Comparison of ENCODE assay signal across 10 cellular contexts in genomic region chr16:19882641-19883040, GRCh38. TPM values are rescaled to one million over a fixed set of nuclear protein-coding genes. Genes with fewer than 3 reads are reported as not detected.
DNase-seq lines count a peak whose midpoint lies in the region; ATAC-seq and TF ChIP-seq lines count a peak whose summit lies in the region.
"Had no signal": no experiment of that assay in that cellular context is flagged by ENCODE, and none has a peak within 500 bp of the region (broad histone marks: within the 10 kb centered on the region; RNA-seq: fewer than 3 reads in every experiment).

No MANE protein-coding gene starts in this region.

- H3K27ac Mint-ChIP-seq in H9: peak overlapping the region; percentile 92 to 98 (median 98)
- H3K27ac Mint-ChIP-seq: activated CD4-positive, alpha-beta memory T cell treated with anti-CD3 and anti-CD28 coated beads for 36 hours had no signal

- H3K27me3 ChIP-seq in H9 (ENCODE audit: insufficient read depth, low read length): no peaks in the 10 kb centered on the region; the same call in 1 of the 2 replicates
- H3K27me3 ChIP-seq in adipocyte (replicated peaks; ENCODE audit: control insufficient read depth, insufficient read depth, low read length): peaks cover 5% of the 10 kb centered on the region
- H3K27me3 ChIP-seq in kidney epithelial cell (ENCODE audit: control insufficient read depth, insufficient read depth, low read length): peaks cover 4% of the 10 kb centered on the region
- H3K27me3 ChIP-seq in skeletal muscle satellite cell (ENCODE audit: control insufficient read depth, insufficient read depth, low read length): peaks cover 14% of the 10 kb centered on the region
- H3K27me3 ChIP-seq in tibial artery: peaks cover 0 to 37% of the 10 kb centered on the region in 2 donors
- H3K27me3 ChIP-seq: ascending aorta had no signal

- peaks cover 13% of the 10 kb centered on the region for H3K27me3 Mint-ChIP-seq in H9 (ENCODE audit: low read depth)

- H2BK5ac ChIP-seq in H9 (ENCODE audit: insufficient read length, low read length): no peak overlapping the region

- no peaks in the 10 kb centered on the region; the same call in 1 of the 2 replicates for H3K4me1 ChIP-seq in H9 (ENCODE audit: insufficient read depth, low read length)
- peaks cover 13% of the 10 kb centered on the region for H3K4me1 ChIP-seq in adipocyte (ENCODE audit: control insufficient read depth, insufficient read depth, low read length)
- peaks cover 8% of the 10 kb centered on the region for H3K4me1 ChIP-seq in skeletal muscle satellite cell (ENCODE audit: control insufficient read depth, insufficient read depth, low read length)
- peaks cover 0 to 36% (median 31%) of the 10 kb centered on the region in 4 donors for H3K4me1 ChIP-seq in tibial artery

- no peak overlapping the region for H4K8ac ChIP-seq in H9 (replicated peaks; ENCODE audit: insufficient read length, low read depth, low read length)

- H2AK5ac ChIP-seq in H9 (ENCODE audit: insufficient read length, low read length): no peak overlapping the region

- H3K79me1 ChIP-seq in H9 (ENCODE audit: insufficient read depth, low read depth, low read length, poor library complexity, severe bottlenecking): peaks cover 15% of the 10 kb centered on the region

- no peak overlapping the region for H3T11ph ChIP-seq in H9 (ENCODE audit: low read length)

- H3K4me2 ChIP-seq in H9 (ENCODE audit: insufficient read depth, insufficient read length, low read length) (peak overlapping the region; percentile 90), skeletal muscle satellite cell (ENCODE audit: low read length) (peak overlapping the region; percentile 97)

- no peak overlapping the region for H4K5ac ChIP-seq in H9 (ENCODE audit: insufficient read length, low read depth, low read length)

- H3K9me3 ChIP-seq in H9 (ENCODE audit: control insufficient read depth, low read depth, low read length) (no peaks in the 10 kb centered on the region), adipocyte (ENCODE audit: control insufficient read depth, low read length) (no peaks in the 10 kb centered on the region), skeletal muscle satellite cell (replicated peaks; ENCODE audit: low read length) (no peaks in the 10 kb centered on the region), tibial artery (no peaks in the 10 kb centered on the region)
- H3K9me3 ChIP-seq: ascending aorta had no signal

- no peak overlapping the region for H2BK15ac ChIP-seq in H9 (ENCODE audit: low read depth, low read length)

- no peak overlapping the region for H3K14ac ChIP-seq in H9 (ENCODE audit: insufficient read depth, low read length)

- no peak overlapping the region for H3K23ac ChIP-seq in H9 (ENCODE audit: insufficient read length, low read depth, low read length)

- H3K9ac ChIP-seq in H9 (ENCODE audit: extremely low read depth, insufficient read length, low read length): peak overlapping the region; percentile 65
- H3K9ac ChIP-seq in adipocyte (ENCODE audit: low read length): peak overlapping the region; percentile 66
- H3K9ac ChIP-seq in skeletal muscle satellite cell (ENCODE audit: low read depth, low read length): peak overlapping the region; percentile 74

- peak overlapping the region; percentile 74 to 87 for H3K4me3 Mint-ChIP-seq in H9
- H3K4me3 Mint-ChIP-seq: activated CD4-positive, alpha-beta memory T cell treated with anti-CD3 and anti-CD28 coated beads for 36 hours had no signal

- no CpG with 5 or more reads among the region's 3 CpGs for WGBS in H9 (ENCODE audit: extremely low coverage, insufficient read length, low lambda C conversion rate)

- peak overlapping the region; percentile 83 for H3K4me3 ChIP-seq in adipocyte (ENCODE audit: low read length)
- peak overlapping the region; percentile 55 for H3K4me3 ChIP-seq in kidney epithelial cell (ENCODE audit: low read depth, low read length)
- peak overlapping the region; percentile 79 for H3K4me3 ChIP-seq in skeletal muscle satellite cell (ENCODE audit: low read length)
- peak overlapping the region in 1 of 2 donors; percentile 49 for H3K4me3 ChIP-seq in tibial artery

- no peak overlapping the region for H3K56ac ChIP-seq in H9 (ENCODE audit: insufficient read length, low read depth, low read length)

- DNase-seq in H9 (peak; percentile 48), adipocyte (ENCODE audit: low read depth) (no peak), kidney epithelial cell (ENCODE audit: low read depth) (no peak), NOMO-1 treated with DMSO at 0.1 percent for 48 hours (lab: John Stamatoyannopoulos, UW; ENCODE audit: unreplicated experiment) (no peak), tibial artery (no peak)
- DNase-seq: activated CD4-positive, alpha-beta memory T cell treated with anti-CD3 and anti-CD28 coated beads for 36 hours had no signal

- peaks cover 14 to 29% (median 27%) of the 10 kb centered on the region in 3 experiments for H3K36me3 Mint-ChIP-seq in H9 (ENCODE audit: insufficient read depth in 1 of 3, low read depth in 3 of 3)
- H3K36me3 Mint-ChIP-seq: activated CD4-positive, alpha-beta memory T cell treated with anti-CD3 and anti-CD28 coated beads for 36 hours had no signal

- H3K79me2 ChIP-seq in H9 (ENCODE audit: insufficient read depth, low read length): peaks cover 15% of the 10 kb centered on the region; the same call in 1 of the 2 replicates

- no peak overlapping the region for H2BK120ac ChIP-seq in H9 (ENCODE audit: low read depth, low read length, poor library complexity, severe bottlenecking)

- no peak for TF ChIP-seq CTCF in H9 (conservative IDR thresholded peaks at IDR 0.05)
- TF ChIP-seq CTCF in kidney epithelial cell (IDR thresholded peaks at IDR 0.05; ENCODE audit: insufficient read depth, low read length, poor library complexity, severe bottlenecking): no peak
- no peak for TF ChIP-seq CTCF in tibial artery (IDR thresholded peaks at IDR 0.05)

- H4K91ac ChIP-seq in H9 (ENCODE audit: insufficient read length, low read depth, low read length): no peak overlapping the region

- H3K36me3 ChIP-seq in adipocyte (ENCODE audit: control insufficient read depth, insufficient read depth, low read length, severe bottlenecking) (no peaks in the 10 kb centered on the region), kidney epithelial cell (ENCODE audit: control insufficient read depth, insufficient read depth, low read length) (peaks cover 1% of the 10 kb centered on the region), skeletal muscle satellite cell (ENCODE audit: insufficient read depth, low read length) (no peaks in the 10 kb centered on the region), tibial artery (no peaks in the 10 kb centered on the region)
- H3K36me3 ChIP-seq: ascending aorta had no signal

- H3K4me1 Mint-ChIP-seq in H9: peaks cover 45 to 54% of the 10 kb centered on the region in 2 experiments

- H2AFZ ChIP-seq in H9 (ENCODE audit: low read length): no peak overlapping the region

- intact Hi-C loops in tibial artery (cut with DNase I; ENCODE audit: low total_unique reads): loop anchor here (5.0 to 10.0 kb wide), 3 partner anchors 130 to 218 kb away; partner anchors contain the start of genes IQCK and KNOP1

- peaks cover 0 to 3% of the 10 kb centered on the region in 2 experiments; a peak in 1 of 5 replicates for H3K9me3 Mint-ChIP-seq in H9
- H3K9me3 Mint-ChIP-seq: activated CD4-positive, alpha-beta memory T cell treated with anti-CD3 and anti-CD28 coated beads for 36 hours had no signal

- H4K20me1 ChIP-seq in H9 (ENCODE audit: control insufficient read depth, insufficient read depth, insufficient read length): no peaks in the 10 kb centered on the region

- peak overlapping the region; percentile 31 for H2BK12ac ChIP-seq in H9 (ENCODE audit: insufficient read length, low read depth, low read length)

- no peak overlapping the region for H2BK20ac ChIP-seq in H9 (ENCODE audit: low read depth, low read length, poor library complexity, severe bottlenecking)

- H3K27ac ChIP-seq in H9 (ENCODE audit: insufficient read length, low read depth, low read length) (peak overlapping the region; percentile 28), tibial artery (no peak overlapping the region)

- H3K23me2 ChIP-seq in H9 (ENCODE audit: insufficient read length, low read depth, low read length, poor library complexity, severe bottlenecking): peaks cover 20% of the 10 kb centered on the region

- H3K18ac ChIP-seq in H9 (ENCODE audit: insufficient read length, low read depth, low read length): no peak overlapping the region

- ATAC-seq in GM18907 (IDR thresholded peaks at IDR 0.05; ENCODE audit: unreplicated experiment): no peak
- ATAC-seq: Panc1 had no signal

- no peak overlapping the region for H3K4ac ChIP-seq in H9 (ENCODE audit: low read depth, low read length)

RNA-seq across cellular contexts. Expression of gene GPRC5B, which starts 2.0 kb away (rescaled TPM):
- total RNA-seq in H9 (2021) (137 and 138 TPM in 2 replicates), kidney epithelial cell (11.2 and 14.0 TPM in 2 replicates)
- total RNA-seq in skeletal muscle satellite cell (2012; rRNA removed): under 0.01 and 5.0 TPM in 2 replicates
- total RNA-seq: activated CD4-positive, alpha-beta memory T cell treated with anti-CD3 and anti-CD28 coated beads for 36 hours had no signal
